23 cellular contexts compared by ENCODE assay signal in the genomic region with DNA sequence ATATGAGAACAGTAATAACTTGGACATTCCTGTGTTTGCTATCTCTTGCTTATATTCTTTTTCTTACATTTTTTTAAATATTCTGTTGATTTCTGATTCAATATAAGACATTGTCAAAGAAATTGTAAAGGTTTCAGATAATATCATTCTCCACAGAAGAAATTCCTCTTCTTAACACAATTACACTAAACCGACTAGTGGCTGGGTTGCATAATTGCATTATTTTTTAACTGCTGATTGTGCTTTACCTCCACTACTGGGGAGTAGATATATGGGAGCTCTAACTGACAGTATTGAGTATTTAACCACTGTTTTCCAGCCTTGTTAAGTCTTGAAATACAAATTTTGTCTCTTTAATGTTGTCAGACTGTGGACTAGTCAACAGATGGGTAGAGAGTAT.
A peak's percentile ranks its signal among the peaks of the same experiment; 100 is the strongest.
DNase-seq lines count a peak whose midpoint lies in the region; ATAC-seq and TF ChIP-seq lines count a peak whose summit lies in the region.
"Had no signal": no experiment of that assay in that cellular context is flagged by ENCODE, and none has a peak within 500 bp of the region (broad histone marks: within the 10 kb centered on the region; RNA-seq: fewer than 3 reads in every experiment).

No MANE protein-coding gene starts in this region.

- in situ Hi-C loops in ACHN (cut with HindIII; ENCODE audit: low pct_ligation_motif_present, low pct_unique_long_range_greater_than_20kb, low sequenced_read_pairs) = no loop called here

- H3K9me2 ChIP-seq in OCI-LY1 (ENCODE audit: low read depth, low read length) = no peaks in the 10 kb centered on the region

- H4K20me1 ChIP-seq in OCI-LY1 (ENCODE audit: insufficient read depth, low read length) = no peaks in the 10 kb centered on the region

- H3K4me3 ChIP-seq in H7 (ENCODE audit: insufficient read depth, low read depth, low read length) (no peak overlapping the region), OCI-LY1 (ENCODE audit: low read depth, low read length, poor library complexity, severe bottlenecking) (no peak overlapping the region), lower lobe of right lung (no peak overlapping the region), right cardiac atrium (ENCODE audit: low read length) (no peak overlapping the region)
- H3K4me3 ChIP-seq: esophagus muscularis mucosa, mucosa of descending colon, Peyer's patch, smooth muscle cell, thoracic aorta had no signal

- H2AFZ ChIP-seq in OCI-LY1 (ENCODE audit: low read length) = no peak overlapping the region

- H3K27ac ChIP-seq in OCI-LY1 (ENCODE audit: low read depth, low read length, poor library complexity, severe bottlenecking) = no peak overlapping the region
- no peak overlapping the region for H3K27ac ChIP-seq in lower lobe of right lung
- no peak overlapping the region for H3K27ac ChIP-seq in right cardiac atrium (ENCODE audit: low read length)
- H3K27ac ChIP-seq: esophagus muscularis mucosa, Peyer's patch, thoracic aorta, VCaP had no signal

- H3K27me3 ChIP-seq in H7 (ENCODE audit: control insufficient read depth, insufficient read depth, low read length) (no peaks in the 10 kb centered on the region), OCI-LY1 (ENCODE audit: insufficient read depth, low read length) (no peaks in the 10 kb centered on the region), lower lobe of right lung (ENCODE audit: low read depth) (no peaks in the 10 kb centered on the region), right cardiac atrium (ENCODE audit: control insufficient read depth, insufficient read depth) (no peaks in the 10 kb centered on the region)
- H3K27me3 ChIP-seq: esophagus muscularis mucosa, Peyer's patch had no signal

- WGBS in right cardiac atrium = 52% methylated on average over 1 of the region's 1 CpG

- intact Hi-C loops in lower lobe of right lung (cut with DNase I) = no loop called here
- intact Hi-C loops in right cardiac atrium (cut with DNase I) = no loop called here

- H3K36me3 ChIP-seq in H7 (replicated peaks; ENCODE audit: control insufficient read depth, insufficient read depth, low read length) (no peaks in the 10 kb centered on the region), OCI-LY1 (ENCODE audit: insufficient read depth, low read length) (no peaks in the 10 kb centered on the region), lower lobe of right lung (no peaks in the 10 kb centered on the region)
- H3K36me3 ChIP-seq: esophagus muscularis mucosa, Peyer's patch, thoracic aorta had no signal

- peak; percentile 16; the same call in 1 of the 2 replicates for TF ChIP-seq CTCF in OCI-LY1 (IDR thresholded peaks at IDR 0.05; ENCODE audit: low read length)
- TF ChIP-seq CTCF in lower lobe of right lung (IDR thresholded peaks at IDR 0.05) = no peak

- no peaks in the 10 kb centered on the region for H3K4me1 ChIP-seq in OCI-LY1 (ENCODE audit: insufficient read depth, low read length, severe bottlenecking)
- H3K4me1 ChIP-seq in lower lobe of right lung = no peaks in the 10 kb centered on the region
- no peaks in the 10 kb centered on the region for H3K4me1 ChIP-seq in right cardiac atrium (ENCODE audit: control insufficient read depth, insufficient read depth, low read length)
- H3K4me1 ChIP-seq: esophagus muscularis mucosa, Peyer's patch had no signal

- H3F3A ChIP-seq in OCI-LY1 (ENCODE audit: insufficient read depth, low read length) = no peaks in the 10 kb centered on the region

- no peaks in the 10 kb centered on the region for H3K79me2 ChIP-seq in OCI-LY1 (ENCODE audit: insufficient read depth, low read length)

- H3K9me3 ChIP-seq in OCI-LY1 (ENCODE audit: low read length) (no peaks in the 10 kb centered on the region), lower lobe of right lung (no peaks in the 10 kb centered on the region), right cardiac atrium (ENCODE audit: control insufficient read depth, low read length) (no peaks in the 10 kb centered on the region)
- H3K9me3 ChIP-seq: Peyer's patch, thoracic aorta had no signal

- peak; percentile 2 for DNase-seq in ACHN
- peak; percentile 2 for DNase-seq in H7
- peak; percentile 17 for DNase-seq in iPS-NIHi11 (ENCODE audit: low spot score)
- DNase-seq in activated CD4-positive, alpha-beta T cell treated with anti-CD3 and anti-CD28 coated beads, Interleukin-2, amount 50 U/mL, for 48 hours = no peak
- no peak for DNase-seq in lower lobe of right lung
- no peak for DNase-seq in right cardiac atrium
- DNase-seq: activated CD4-positive, alpha-beta T cell treated with anti-CD3 and anti-CD28 coated beads, Interleukin-2, amount 10 ng/mL, durations not matched to agents 7 days and 5 days; activated naive CD8-positive, alpha-beta T cell treated with anti-CD3 and anti-CD28 coated beads, Interleukin-2, amount 10 ng/mL, durations not matched to agents 7 days and 5 days; CD4-positive, alpha-beta T cell; effector CD4-positive, alpha-beta T cell; hippocampal formation; islet precursor cell; Karpas-422; mucosa of descending colon; NCI-H1436; Peyer's patch; stimulated activated naive B cell treated with anti-CD40 and anti-IgM and Interleukin-4, amounts not matched to agents 10 μg/mL and 1 μg/mL and 100 μg/mL, for 72 hours had no signal

- no peak overlapping the region for H3K4me2 ChIP-seq in OCI-LY1 (ENCODE audit: low read length)
- H3K4me2 ChIP-seq: smooth muscle cell had no signal

- ATAC-seq in lower lobe of right lung = no peak
- ATAC-seq in HG02678 (IDR thresholded peaks at IDR 0.05; ENCODE audit: unreplicated experiment) = no peak
- no peak for ATAC-seq in right cardiac atrium
- ATAC-seq: mucosa of descending colon; stimulated activated naive B cell treated with anti-CD40 and anti-IgM and Interleukin-4, amounts not matched to agents 10 μg/mL and 1 μg/mL and 100 μg/mL, for 72 hours had no signal

- no peak overlapping the region for H3K9ac ChIP-seq in OCI-LY1 (ENCODE audit: low read length)

Comparison
In these comparisons a context has a peak if more than half of its experiments do, and no peak if none do; other contexts are left out.
1. DNase-seq: peak in ACHN (single experiment), H7 (single experiment) and iPS-NIHi11 (single experiment); none in activated CD4-positive, alpha-beta T cell treated with anti-CD3 and anti-CD28 coated beads, Interleukin-2, amount 50 U/mL, for 48 hours (0 of 2), lower lobe of right lung (single experiment) and right cardiac atrium (0 of 3).